ENCODE assay signal across 12 cellular contexts in the genomic region with DNA sequence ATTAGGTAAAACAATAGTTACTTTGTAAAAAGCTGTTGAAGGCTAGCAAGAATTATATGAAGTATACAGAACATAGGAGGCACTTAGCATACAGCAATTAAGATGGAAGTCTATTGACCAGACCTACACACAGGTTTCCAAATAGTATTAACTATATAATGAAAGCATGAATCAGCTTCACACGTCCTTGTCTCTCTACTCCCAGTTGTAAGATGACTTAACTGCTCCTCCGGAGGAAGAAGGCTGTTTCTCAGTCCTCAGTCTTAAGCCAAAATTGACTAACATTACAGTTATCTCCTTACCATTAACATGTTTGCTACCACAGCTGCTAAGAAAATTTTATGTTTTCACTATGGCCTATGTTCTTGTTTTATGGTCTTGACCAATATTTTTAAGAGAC. TPM values are rescaled to one million over a fixed set of nuclear protein-coding genes. Genes with fewer than 3 reads are reported as not detected.
DNase-seq lines count a peak whose midpoint lies in the region; ATAC-seq and TF ChIP-seq lines count a peak whose summit lies in the region.
"Had no signal": no experiment of that assay in that cellular context is flagged by ENCODE, and none has a peak within 500 bp of the region (broad histone marks: within the 10 kb centered on the region; RNA-seq: fewer than 3 reads in every experiment).

No MANE protein-coding gene starts in this region.

- H3K27me3 ChIP-seq in PC-3 (ENCODE audit: low read length), result no peaks in the 10 kb centered on the region
- H3K27me3 ChIP-seq in gastrocnemius medialis, result no peaks in the 10 kb centered on the region
- no peaks in the 10 kb centered on the region for H3K27me3 ChIP-seq in MM.1S (replicated peaks; ENCODE audit: insufficient read depth, low read length)
- no peaks in the 10 kb centered on the region for H3K27me3 ChIP-seq in CD4-positive, alpha-beta T cell (ENCODE audit: control insufficient read depth, insufficient read depth, low read length)

- H2AFZ ChIP-seq in PC-3 (ENCODE audit: low read length) (no peak overlapping the region), MM.1S (ENCODE audit: low read length) (no peak overlapping the region)

- H3K9me3 ChIP-seq in PC-3 (ENCODE audit: low read length) (no peaks in the 10 kb centered on the region), gastrocnemius medialis (no peaks in the 10 kb centered on the region), MM.1S (replicated peaks; ENCODE audit: insufficient read depth, low read length) (no peaks in the 10 kb centered on the region)
- H3K9me3 ChIP-seq in CD4-positive, alpha-beta T cell (ENCODE audit: control insufficient read depth, low read length), result no peaks in the 10 kb centered on the region

- H3K9ac ChIP-seq in PC-3 (ENCODE audit: low read length) (no peak overlapping the region), MM.1S (ENCODE audit: low read length) (no peak overlapping the region)

- TF ChIP-seq CTCF in GM12865 (IDR thresholded peaks at IDR 0.05; ENCODE audit: insufficient read depth, low read depth, low read length, missing control alignments) (no peak), PC-3 (conservative IDR thresholded peaks at IDR 0.05; ENCODE audit: low read depth, low read length) (no peak), gastrocnemius medialis (IDR thresholded peaks at IDR 0.05 in 4 of 5, conservative IDR thresholded peaks at IDR 0.05 in 1 of 5) (no peak), MM.1S (IDR thresholded peaks at IDR 0.05; ENCODE audit: low read length) (no peak)
- TF ChIP-seq CTCF in CD4-positive, alpha-beta T cell (IDR thresholded peaks at IDR 0.05), result no peak

- TF ChIP-seq POLR2A in gastrocnemius medialis (IDR thresholded peaks at IDR 0.05), result no peak

- peak; percentile 64 for DNase-seq in GM12865 (ENCODE audit: low read depth)
- no peak for DNase-seq in PC-3
- DNase-seq in gastrocnemius medialis, result no peak
- no peak for DNase-seq in MM.1S
- no peak for DNase-seq in CD4-positive, alpha-beta T cell
- DNase-seq in KBM-7, result no peak
- DNase-seq: H7, NCI-H1436 treated with DMSO at 0.1 percent for 48 hours, NCI-H69 had no signal

- no peaks in the 10 kb centered on the region for H3K27me3 Mint-ChIP-seq in dendritic cell treated with granulocyte-macrophage colony-stimulating factor and Interleukin-4, amounts not matched to agents 40 ng/mL and 50 ng/mL, for 4 days
- H3K27me3 Mint-ChIP-seq in CD4-positive, alpha-beta T cell, result no peaks in the 10 kb centered on the region

- BruUV-seq in PC-3 (replicated peaks; lab: Mats Ljungman, UMichigan), result no TSS peak

- H3K9me2 ChIP-seq in PC-3 (replicated peaks; ENCODE audit: low read length) (no peaks in the 10 kb centered on the region), MM.1S (replicated peaks; ENCODE audit: insufficient read depth, low read length) (no peaks in the 10 kb centered on the region)

- H3K27ac ChIP-seq in PC-3 (ENCODE audit: low read length) (peak overlapping the region; percentile 55; the same call in 1 of the 2 replicates), gastrocnemius medialis (peak overlapping the region in 3 of 4 donors; percentile 54 to 83 (median 80)), MM.1S (ENCODE audit: low read length) (no peak overlapping the region)
- H3K27ac ChIP-seq in CD4-positive, alpha-beta T cell (ENCODE audit: low read depth, low read length), result no peak overlapping the region

- peaks cover 55% of the 10 kb centered on the region for H4K20me1 ChIP-seq in PC-3 (ENCODE audit: low read length)
- peaks cover 11% of the 10 kb centered on the region; the same call in 1 of the 2 replicates for H4K20me1 ChIP-seq in MM.1S (ENCODE audit: insufficient read depth, low read length)

- H3K36me3 ChIP-seq in PC-3 (ENCODE audit: low read depth, low read length), result no peaks in the 10 kb centered on the region
- H3K36me3 ChIP-seq in gastrocnemius medialis, result no peaks in the 10 kb centered on the region
- H3K36me3 ChIP-seq in MM.1S (replicated peaks; ENCODE audit: insufficient read depth, low read length), result no peaks in the 10 kb centered on the region

- CTCF ChIA-PET in PC-3 (lab: Charles Lee), result no interaction called here
- CTCF ChIA-PET in CD4-positive, alpha-beta T cell (lab: Charles Lee), result interaction anchor here (1.1 kb wide), 1 partner anchor 20 kb away, joined by 4 read pairs; no protein-coding TSS in a partner anchor

- H3F3A ChIP-seq in PC-3 (ENCODE audit: low read length, unreplicated experiment) (peaks cover 7% of the 10 kb centered on the region), MM.1S (ENCODE audit: insufficient read depth, low read length) (no peaks in the 10 kb centered on the region; the same call in 1 of the 2 replicates)

- no peak for ATAC-seq in PC-3
- no peak for ATAC-seq in gastrocnemius medialis
- ATAC-seq in HG03520 (IDR thresholded peaks at IDR 0.05; ENCODE audit: unreplicated experiment), result no peak
- no peak for ATAC-seq in CD4-positive, alpha-beta T cell (ENCODE audit: poor library complexity)
- ATAC-seq: sciatic nerve had no signal

- H3K4me1 Mint-ChIP-seq in dendritic cell treated with granulocyte-macrophage colony-stimulating factor and Interleukin-4, amounts not matched to agents 40 ng/mL and 50 ng/mL, for 4 days (ENCODE audit: low read depth), result peaks cover 40% of the 10 kb centered on the region
- peaks cover 66% of the 10 kb centered on the region for H3K4me1 Mint-ChIP-seq in CD4-positive, alpha-beta T cell (ENCODE audit: low read depth)

- H3K4me3 Mint-ChIP-seq in dendritic cell treated with granulocyte-macrophage colony-stimulating factor and Interleukin-4, amounts not matched to agents 40 ng/mL and 50 ng/mL, for 4 days, result no peak overlapping the region
- no peak overlapping the region for H3K4me3 Mint-ChIP-seq in CD4-positive, alpha-beta T cell

- H3K4me2 ChIP-seq in PC-3 (ENCODE audit: low read length) (peak overlapping the region; percentile 51), MM.1S (ENCODE audit: low read depth, low read length) (no peak overlapping the region)

- H3K4me1 ChIP-seq in PC-3 (ENCODE audit: insufficient read depth, low read length) (peaks cover 48% of the 10 kb centered on the region), gastrocnemius medialis (peaks cover 57 to 66% of the 10 kb centered on the region in 2 donors), MM.1S (ENCODE audit: low read length) (peaks cover 25% of the 10 kb centered on the region)

- no peak overlapping the region for H3K4me3 ChIP-seq in GM12865 (ENCODE audit: low read depth, low read length)
- no peak overlapping the region for H3K4me3 ChIP-seq in PC-3 (ENCODE audit: low read length)
- H3K4me3 ChIP-seq in gastrocnemius medialis, result no peak overlapping the region
- H3K4me3 ChIP-seq in MM.1S (ENCODE audit: low read length), result no peak overlapping the region

- H3K9me3 Mint-ChIP-seq in dendritic cell treated with granulocyte-macrophage colony-stimulating factor and Interleukin-4, amounts not matched to agents 40 ng/mL and 50 ng/mL, for 4 days, result no peaks in the 10 kb centered on the region
- no peaks in the 10 kb centered on the region for H3K9me3 Mint-ChIP-seq in CD4-positive, alpha-beta T cell

- intact Hi-C loops in PC-3 (cut with micrococcal nuclease) (loop anchor here (2.0 kb wide), 2 partner anchors 23 to 63 kb away; no protein-coding TSS in a partner anchor), gastrocnemius medialis (cut with DNase I; ENCODE audit: low total_unique reads) (no loop called here)
- intact Hi-C loops in dendritic cell treated with granulocyte-macrophage colony-stimulating factor and Interleukin-4, amounts not matched to agents 40 ng/mL and 50 ng/mL, for 4 days (cut with micrococcal nuclease), result no loop called here
- intact Hi-C loops in CD4-positive, alpha-beta T cell (cut with DNase I, micrococcal nuclease), result no loop called here

- POLR2A ChIA-PET in PC-3 (lab: Charles Lee; ENCODE audit: unreplicated experiment), result interaction anchor here (0.6 kb wide), 1 partner anchor 16 kb away, joined by 3 read pairs; no protein-coding TSS in a partner anchor
- POLR2A ChIA-PET in CD4-positive, alpha-beta T cell (lab: Charles Lee), result interaction anchor here (1.2 kb wide), 1 partner anchor 24 kb away, joined by 7 read pairs; no protein-coding TSS in a partner anchor

- H3K27ac Mint-ChIP-seq in dendritic cell treated with granulocyte-macrophage colony-stimulating factor and Interleukin-4, amounts not matched to agents 40 ng/mL and 50 ng/mL, for 4 days, result peak overlapping the region; percentile 43
- H3K27ac Mint-ChIP-seq in CD4-positive, alpha-beta T cell, result no peak overlapping the region

- in situ Hi-C loops in gastrocnemius medialis (cut with MboI; ENCODE audit: low sequenced_read_pairs in 4 of 4) (no loop called here), KBM-7 (cut with MboI; ENCODE audit: low pct_unique_long_range_greater_than_20kb, low sequenced_read_pairs) (no loop called here)

- H3K79me2 ChIP-seq in PC-3 (ENCODE audit: low read length) (peaks cover 76% of the 10 kb centered on the region), MM.1S (ENCODE audit: low read length) (peaks cover 99% of the 10 kb centered on the region)

- no peaks in the 10 kb centered on the region for H3K36me3 Mint-ChIP-seq in dendritic cell treated with granulocyte-macrophage colony-stimulating factor and Interleukin-4, amounts not matched to agents 40 ng/mL and 50 ng/mL, for 4 days (ENCODE audit: low read depth)
- H3K36me3 Mint-ChIP-seq in CD4-positive, alpha-beta T cell (ENCODE audit: low read depth), result no peaks in the 10 kb centered on the region

RNA-seq across cellular contexts. Expression of a gene that starts 24.7 kb away (rescaled TPM):
- total RNA-seq in PC-3 (2014; rRNA removed) (14.5 and 17.4 TPM in 2 replicates), gastrocnemius medialis (10 to 100 TPM; 34.4 to 42.4 (median 37.2) TPM)
- 10 to 100 TPM; 81.4 to 86.1 TPM for total RNA-seq in CD4-positive, alpha-beta T cell

Comparison
In these comparisons a context has a peak if more than half of its experiments do, and no peak if none do; other contexts are left out.
1. H3K27ac ChIP-seq: peak in PC-3 (single experiment) and gastrocnemius medialis (3 of 4); none in MM.1S (single experiment) and CD4-positive, alpha-beta T cell (single experiment).